Comparison of ENCODE assay signal across 39 cellular contexts in genomic region chrX:6015423-6015822, GRCh38.
"Had no signal": no experiment of that assay in that cellular context is flagged by ENCODE, and none has a peak within 500 bp of the region (broad histone marks: within the 10 kb centered on the region; RNA-seq: fewer than 3 reads in every experiment).

No MANE protein-coding gene starts in this region.

- H3K4me3 Mint-ChIP-seq: activated naive CD4-positive, alpha-beta T cell treated with anti-CD3 and anti-CD28 coated beads for 36 hours; activated naive CD4-positive, alpha-beta T cell treated with anti-CD3 and anti-CD28 coated beads, Interleukin-2, amount 10 ng/mL, durations not matched to agents 7 days and 5 days; activated naive CD4-positive, alpha-beta T cell treated with anti-CD3 and anti-CD28 coated beads, Interleukin-2, amount 50 U/mL, for 24 hours; activated naive CD8-positive, alpha-beta T cell; activated naive CD8-positive, alpha-beta T cell treated with anti-CD3 and anti-CD28 coated beads for 36 hours; activated naive CD8-positive, alpha-beta T cell treated with anti-CD3 and anti-CD28 coated beads, Interleukin-2, amount 10 ng/mL, durations not matched to agents 7 days and 5 days; activated naive CD8-positive, alpha-beta T cell treated with anti-CD3 and anti-CD28 coated beads, Interleukin-2, amount 50 U/mL, for 24 hours; activated T-cell treated with anti-CD3 and anti-CD28 coated beads, Interleukin-2, amount 50 U/mL, for 24 hours; activated T-cell treated with anti-CD3 and anti-CD28 coated beads, Interleukin-2, amount 50 U/mL, for 4 hours; activated T-cell treated with anti-CD3 and anti-CD28 coated beads, Interleukin-2, amount 50 U/mL, for 72 hours; activated T-helper 1 cell treated with anti-CD3 and anti-CD28 coated beads, Interleukin-12 subunit alpha, Interleukin-12 subunit beta, Interleukin-2, Interleukin-4 antibody, amounts not matched to agents 30 ng/mL and 10 ng/mL and 1 ng/mL, durations not matched to agents 14 hours and 24 hours and 36 hours; activated T-helper 17 cell treated with anti-CD3 and anti-CD28 coated beads, Interleukin-2, amount 50 U/mL, for 72 hours; brain; central memory CD8-positive, alpha-beta T cell had no signal

- H3K27me3 Mint-ChIP-seq: activated naive CD4-positive, alpha-beta T cell treated with anti-CD3 and anti-CD28 coated beads, Interleukin-2, amount 10 ng/mL, durations not matched to agents 7 days and 5 days; activated naive CD4-positive, alpha-beta T cell treated with anti-CD3 and anti-CD28 coated beads, Interleukin-2, amount 50 U/mL, for 24 hours; activated naive CD8-positive, alpha-beta T cell treated with anti-CD3 and anti-CD28 coated beads for 36 hours; activated naive CD8-positive, alpha-beta T cell treated with anti-CD3 and anti-CD28 coated beads, Interleukin-2, amount 10 ng/mL, durations not matched to agents 7 days and 5 days; activated naive CD8-positive, alpha-beta T cell treated with anti-CD3 and anti-CD28 coated beads, Interleukin-2, amount 50 U/mL, for 24 hours; activated T-cell treated with anti-CD3 and anti-CD28 coated beads, Interleukin-2, amount 50 U/mL, for 24 hours; central memory CD8-positive, alpha-beta T cell had no signal

- H3K4me1 ChIP-seq: adrenal gland, ascending aorta, body of pancreas, breast epithelium had no signal

- H3K27ac Mint-ChIP-seq: activated naive CD4-positive, alpha-beta T cell treated with anti-CD3 and anti-CD28 coated beads for 36 hours; activated naive CD4-positive, alpha-beta T cell treated with anti-CD3 and anti-CD28 coated beads, Interleukin-2, amount 10 ng/mL, durations not matched to agents 7 days and 5 days; activated naive CD4-positive, alpha-beta T cell treated with anti-CD3 and anti-CD28 coated beads, Interleukin-2, amount 50 U/mL, for 24 hours; activated naive CD4-positive, alpha-beta T cell treated with anti-CD3 and anti-CD28 coated beads, Interleukin-2, amount 50 U/mL, for 72 hours; activated naive CD8-positive, alpha-beta T cell; activated naive CD8-positive, alpha-beta T cell treated with anti-CD3 and anti-CD28 coated beads for 36 hours; activated naive CD8-positive, alpha-beta T cell treated with anti-CD3 and anti-CD28 coated beads, Interleukin-2, amount 10 ng/mL, durations not matched to agents 7 days and 5 days; activated naive CD8-positive, alpha-beta T cell treated with anti-CD3 and anti-CD28 coated beads, Interleukin-2, amount 50 U/mL, for 24 hours; activated T-cell treated with anti-CD3 and anti-CD28 coated beads, Interleukin-2, amount 50 U/mL, for 24 hours; activated T-cell treated with anti-CD3 and anti-CD28 coated beads, Interleukin-2, amount 50 U/mL, for 72 hours; activated T-helper 1 cell treated with anti-CD3 and anti-CD28 coated beads, Interleukin-12 subunit alpha, Interleukin-12 subunit beta, Interleukin-2, Interleukin-4 antibody, amounts not matched to agents 30 ng/mL and 10 ng/mL and 1 ng/mL, durations not matched to agents 14 hours and 24 hours and 36 hours; activated T-helper 17 cell treated with anti-CD3 and anti-CD28 coated beads, Interleukin-2, amount 50 U/mL, for 72 hours; activated T-helper 2 cell treated with anti-CD3 and anti-CD28 coated beads, Interferon-gamma antibody, Interleukin-2, Interleukin-4, amounts not matched to agents 10 μg/mL and 5 μg/mL and 100 μg/mL, durations not matched to agents 14 hours and 24 hours and 36 hours; brain had no signal

- H3K36me3 Mint-ChIP-seq: activated naive CD4-positive, alpha-beta T cell treated with anti-CD3 and anti-CD28 coated beads, Interleukin-2, amount 10 ng/mL, durations not matched to agents 7 days and 5 days; activated naive CD4-positive, alpha-beta T cell treated with anti-CD3 and anti-CD28 coated beads, Interleukin-2, amount 50 U/mL, for 24 hours; activated naive CD4-positive, alpha-beta T cell treated with anti-CD3 and anti-CD28 coated beads, Interleukin-2, amount 50 U/mL, for 72 hours; activated naive CD8-positive, alpha-beta T cell; activated naive CD8-positive, alpha-beta T cell treated with anti-CD3 and anti-CD28 coated beads for 36 hours; activated naive CD8-positive, alpha-beta T cell treated with anti-CD3 and anti-CD28 coated beads, Interleukin-2, amount 10 ng/mL, durations not matched to agents 7 days and 5 days had no signal

- FAIRE-seq: bronchial epithelial cell had no signal

- H3K27ac ChIP-seq: adrenal gland, ascending aorta, body of pancreas, brain microvascular endothelial cell, breast epithelium, cardiac muscle cell had no signal

- H3K36me3 ChIP-seq: adrenal gland, ascending aorta, brain microvascular endothelial cell, breast epithelium, cardiac muscle cell had no signal

- H3K9me3 Mint-ChIP-seq: activated naive CD4-positive, alpha-beta T cell treated with anti-CD3 and anti-CD28 coated beads for 36 hours; activated naive CD4-positive, alpha-beta T cell treated with anti-CD3 and anti-CD28 coated beads, Interleukin-2, amount 10 ng/mL, durations not matched to agents 7 days and 5 days; activated naive CD4-positive, alpha-beta T cell treated with anti-CD3 and anti-CD28 coated beads, Interleukin-2, amount 50 U/mL, for 24 hours; activated naive CD4-positive, alpha-beta T cell treated with anti-CD3 and anti-CD28 coated beads, Interleukin-2, amount 50 U/mL, for 72 hours; activated naive CD8-positive, alpha-beta T cell treated with anti-CD3 and anti-CD28 coated beads for 36 hours; activated naive CD8-positive, alpha-beta T cell treated with anti-CD3 and anti-CD28 coated beads, Interleukin-2, amount 10 ng/mL, durations not matched to agents 7 days and 5 days; activated naive CD8-positive, alpha-beta T cell treated with anti-CD3 and anti-CD28 coated beads, Interleukin-2, amount 50 U/mL, for 24 hours; activated T-cell treated with anti-CD3 and anti-CD28 coated beads, Interleukin-2, amount 50 U/mL, for 24 hours; activated T-cell treated with anti-CD3 and anti-CD28 coated beads, Interleukin-2, amount 50 U/mL, for 4 hours; activated T-helper 1 cell treated with anti-CD3 and anti-CD28 coated beads, Interleukin-12 subunit alpha, Interleukin-12 subunit beta, Interleukin-2, Interleukin-4 antibody, amounts not matched to agents 30 ng/mL and 10 ng/mL and 1 ng/mL, durations not matched to agents 14 hours and 24 hours and 36 hours; activated T-helper 17 cell treated with anti-CD3 and anti-CD28 coated beads, Interleukin-2, amount 50 U/mL, for 72 hours; activated T-helper 2 cell treated with anti-CD3 and anti-CD28 coated beads, Interferon-gamma antibody, Interleukin-2, Interleukin-4, amounts not matched to agents 10 μg/mL and 5 μg/mL and 100 μg/mL, durations not matched to agents 14 hours and 24 hours and 36 hours; central memory CD8-positive, alpha-beta T cell had no signal

- DNase-seq: activated effector memory CD4-positive, alpha-beta T cell treated with anti-CD3 and anti-CD28 coated beads, Interleukin-2, amount 50 U/mL, for 16 hours; activated effector memory CD4-positive, alpha-beta T cell treated with Interleukin-2 at 50 U/mL for 16 hours; activated gamma-delta T cell; activated gamma-delta T cell treated with Interleukin-2 at 50 U/mL for 16 hours; activated naive CD4-positive, alpha-beta T cell; activated naive CD4-positive, alpha-beta T cell treated with anti-CD3 and anti-CD28 coated beads for 36 hours; activated naive CD4-positive, alpha-beta T cell treated with anti-CD3 and anti-CD28 coated beads, Interleukin-2, amount 10 ng/mL, durations not matched to agents 7 days and 5 days; activated naive CD4-positive, alpha-beta T cell treated with anti-CD3 and anti-CD28 coated beads, Interleukin-2, amount 50 U/mL, for 16 hours; activated naive CD4-positive, alpha-beta T cell treated with Interleukin-2 at 50 U/mL for 16 hours; activated naive CD8-positive, alpha-beta T cell treated with anti-CD3 and anti-CD28 coated beads for 36 hours; activated naive CD8-positive, alpha-beta T cell treated with anti-CD3 and anti-CD28 coated beads, Interleukin-2, amount 10 ng/mL, durations not matched to agents 7 days and 5 days; activated naive CD8-positive, alpha-beta T cell treated with anti-CD3 and anti-CD28 coated beads, Interleukin-2, amount 50 U/mL, for 24 hours; activated T-cell treated with anti-CD3 and anti-CD28 coated beads, Interleukin-2, amount 50 U/mL, for 1 hour; activated T-cell treated with anti-CD3 and anti-CD28 coated beads, Interleukin-2, amount 50 U/mL, for 24 hours; activated T-cell treated with anti-CD3 and anti-CD28 coated beads, Interleukin-2, amount 50 U/mL, for 4 hours; activated T-cell treated with anti-CD3 and anti-CD28 coated beads, Interleukin-2, amount 50 U/mL, for 48 hours; activated T-cell treated with anti-CD3 and anti-CD28 coated beads, Interleukin-2, amount 50 U/mL, for 72 hours; adrenal gland; amniotic stem cell; amygdala; anterior cingulate cortex; aorta; body of pancreas; brain microvascular endothelial cell; caudate nucleus; central memory CD4-positive, alpha-beta T cell; cerebellar nuclear complex had no signal

- H3K4me1 Mint-ChIP-seq: activated naive CD4-positive, alpha-beta T cell treated with anti-CD3 and anti-CD28 coated beads, Interleukin-2, amount 10 ng/mL, durations not matched to agents 7 days and 5 days; activated naive CD4-positive, alpha-beta T cell treated with anti-CD3 and anti-CD28 coated beads, Interleukin-2, amount 50 U/mL, for 24 hours; activated naive CD8-positive, alpha-beta T cell treated with anti-CD3 and anti-CD28 coated beads for 36 hours; activated naive CD8-positive, alpha-beta T cell treated with anti-CD3 and anti-CD28 coated beads, Interleukin-2, amount 10 ng/mL, durations not matched to agents 7 days and 5 days; activated naive CD8-positive, alpha-beta T cell treated with anti-CD3 and anti-CD28 coated beads, Interleukin-2, amount 50 U/mL, for 24 hours; activated T-helper 17 cell treated with anti-CD3 and anti-CD28 coated beads, Interleukin-2, amount 50 U/mL, for 72 hours; central memory CD8-positive, alpha-beta T cell had no signal

- H3K27me3 ChIP-seq: adrenal gland, ascending aorta, body of pancreas, brain microvascular endothelial cell, breast epithelium, cardiac muscle cell had no signal

- ATAC-seq: activated naive CD4-positive, alpha-beta T cell treated with anti-CD3 and anti-CD28 coated beads, Interleukin-2, amount 50 U/mL, for 72 hours; activated naive CD8-positive, alpha-beta T cell treated with anti-CD3 and anti-CD28 coated beads, Interleukin-2, amount 50 U/mL, for 24 hours; activated T-cell treated with anti-CD3 and anti-CD28 coated beads, Interleukin-2, amount 50 U/mL, for 4 hours; activated T-cell treated with anti-CD3 and anti-CD28 coated beads, Interleukin-2, amount 50 U/mL, for 72 hours; activated T-helper 17 cell treated with anti-CD3 and anti-CD28 coated beads, Interleukin-2, amount 50 U/mL, for 72 hours; body of pancreas had no signal

- H3K4me3 ChIP-seq: adrenal gland, ascending aorta, body of pancreas, breast epithelium, cardiac muscle cell had no signal

- H3K9me3 ChIP-seq: adrenal gland, ascending aorta, body of pancreas had no signal
